13 cellular contexts compared by ENCODE assay signal in genomic region chr2:202908186-202908585, GRCh38.
"Had no signal": no experiment of that assay in that cellular context is flagged by ENCODE, and none has a peak within 500 bp of the region (broad histone marks: within the 10 kb centered on the region; RNA-seq: fewer than 3 reads in every experiment).

No MANE protein-coding gene starts in this region.

- H3K4me3 Mint-ChIP-seq: stimulated activated effector memory CD8-positive, alpha-beta T cell treated with anti-CD3 and anti-CD28 coated beads, Interleukin-12 subunit alpha, Interleukin-12 subunit beta, amount 100 ng/mL, for 72 hours; T-helper 17 cell had no signal

- H3K4me3 ChIP-seq: gastrocnemius medialis, left ventricle myocardium inferior, right atrium auricular region, transverse colon had no signal

- ATAC-seq: gastrocnemius medialis; stimulated activated effector memory CD8-positive, alpha-beta T cell treated with anti-CD3 and anti-CD28 coated beads, Interleukin-12 subunit alpha, Interleukin-12 subunit beta, amount 100 ng/mL, for 72 hours; T-helper 17 cell had no signal

- H3K27ac Mint-ChIP-seq: stimulated activated effector memory CD8-positive, alpha-beta T cell treated with anti-CD3 and anti-CD28 coated beads, Interleukin-12 subunit alpha, Interleukin-12 subunit beta, amount 100 ng/mL, for 72 hours had no signal

- DNase-seq: activated CD4-positive, CD25-positive, alpha-beta regulatory T cell; activated naive CD4-positive, alpha-beta T cell treated with Interleukin-2 at 50 U/mL for 16 hours; central memory CD4-positive, alpha-beta T cell; cortex of kidney; effector memory CD4-positive, alpha-beta T cell; gastrocnemius medialis; left ventricle myocardium inferior; mesenchymal stem cell; substantia nigra; T-helper 17 cell; transverse colon had no signal

- H3K9me3 Mint-ChIP-seq: stimulated activated effector memory CD8-positive, alpha-beta T cell treated with anti-CD3 and anti-CD28 coated beads, Interleukin-12 subunit alpha, Interleukin-12 subunit beta, amount 100 ng/mL, for 72 hours had no signal

- H3K27me3 Mint-ChIP-seq: T-helper 17 cell had no signal
